1 cellular context compared by ENCODE assay signal in genomic region chr12:53324779-53325538, GRCh38.
A peak's percentile ranks its signal among the peaks of the same experiment; 100 is the strongest.
TF ChIP-seq lines count a peak whose summit lies in the region.

No MANE protein-coding gene starts in this region.

TF ChIP-seq in neural cell, 6 proteins besides CTCF, POLR2A, EP300 and RAD21 (continued from another document):
- TF ChIP-seq REST (IDR thresholded peaks at IDR 0.05; ENCODE audit: borderline replicate concordance) = no peak
- peak; percentile 79 for TF ChIP-seq SMC3 (conservative IDR thresholded peaks at IDR 0.05; ENCODE audit: poor library complexity)
- TF ChIP-seq TAF1 (IDR thresholded peaks at IDR 0.05; ENCODE audit: low read depth) = no peak
